8 cellular contexts compared by ENCODE assay signal in genomic region chr12:57089259-57090245, GRCh38. TPM values are rescaled to one million over a fixed set of nuclear protein-coding genes. Genes with fewer than 3 reads are reported as not detected.
DNase-seq lines count a peak whose midpoint lies in the region; ATAC-seq, FAIRE-seq and TF ChIP-seq lines count a peak whose summit lies in the region.
"Had no signal": no experiment of that assay in that cellular context is flagged by ENCODE, and none has a peak within 500 bp of the region (broad histone marks: within the 10 kb centered on the region; RNA-seq: fewer than 3 reads in every experiment).

No MANE protein-coding gene starts in this region.

- H3K36me3 ChIP-seq in HAP-1 (replicated peaks) (peaks cover 16% of the 10 kb centered on the region), adrenal gland (replicated peaks in 1 of 2) (peaks cover 0 to 28% of the 10 kb centered on the region in 2 donors), cardiac muscle cell (peaks cover 9% of the 10 kb centered on the region), pancreas (no peaks in the 10 kb centered on the region)

- DNase-seq in HAP-1 (ENCODE audit: low spot score in 2 of 2): peak; percentile 42 to 84
- peak; percentile 79 for DNase-seq in RPMI7951 (ENCODE audit: low read depth)
- DNase-seq in adrenal gland: peak; percentile 71 to 89 (median 79)
- DNase-seq in cardiac muscle cell (ENCODE audit: low read depth in 1 of 2, low spot score in 1 of 2): peak; percentile 67 to 84
- DNase-seq in pancreas: peak; percentile 46 to 70 (median 67)
- DNase-seq in NK-92 (lab: John Stamatoyannopoulos, UW; ENCODE audit: unreplicated experiment): no peak

- H3K27me3 ChIP-seq in HAP-1 (ENCODE audit: low read depth) (no peaks in the 10 kb centered on the region), adrenal gland (no peaks in the 10 kb centered on the region), cardiac muscle cell (no peaks in the 10 kb centered on the region), pancreas (no peaks in the 10 kb centered on the region)

- TF ChIP-seq CTCF in adrenal gland (IDR thresholded peaks at IDR 0.05) (no peak), cardiac muscle cell (IDR thresholded peaks at IDR 0.05; ENCODE audit: low read depth, low read length) (no peak), pancreas (IDR thresholded peaks at IDR 0.05) (no peak)

- H3K4me3 ChIP-seq in HAP-1 (peak overlapping the region; percentile 69), adrenal gland (peak overlapping the region; percentile 36 to 64 (median 54)), cardiac muscle cell (peak overlapping the region; percentile 52), pancreas (peak overlapping the region; percentile 59 to 89 (median 74))

- FAIRE-seq in pancreas (lab: Jason Lieb, UNC): no peak
- FAIRE-seq: islet of Langerhans had no signal

- peak in 1 of 2 donors; percentile 60 for TF ChIP-seq POLR2A in adrenal gland (IDR thresholded peaks at IDR 0.05)

- peak overlapping the region in 4 of 5 donors; percentile 79 to 99 (median 98) for H3K27ac ChIP-seq in adrenal gland
- peak overlapping the region; percentile 92 for H3K27ac ChIP-seq in cardiac muscle cell
- H3K27ac ChIP-seq in pancreas: peak overlapping the region; percentile 26 to 98 (median 70)

- 0 to 2% (median 1%) methylated on average over 34 to 47 of the region's 47 CpGs for WGBS in adrenal gland, 4 donors
- 6 to 8% methylated on average over 42 to 47 of the region's 47 CpGs for WGBS in pancreas, 2 donors

- peaks cover 18% of the 10 kb centered on the region for H3K4me1 ChIP-seq in HAP-1
- H3K4me1 ChIP-seq in adrenal gland (replicated peaks in 1 of 2): peaks cover 13 to 46% of the 10 kb centered on the region in 2 donors
- peaks cover 17% of the 10 kb centered on the region for H3K4me1 ChIP-seq in cardiac muscle cell (ENCODE audit: low read depth)
- H3K4me1 ChIP-seq in pancreas: peaks cover 0 to 6% (median 0%) of the 10 kb centered on the region in 3 donors

- ATAC-seq in pancreas (no peak), GM21390 (IDR thresholded peaks at IDR 0.05; ENCODE audit: unreplicated experiment) (no peak)

- in situ Hi-C loops in HAP-1 (cut with MboI; ENCODE audit: low sequenced_read_pairs): no loop called here

- H3K9me3 ChIP-seq in HAP-1 (no peaks in the 10 kb centered on the region), adrenal gland (replicated peaks in 1 of 3) (no peaks in the 10 kb centered on the region), cardiac muscle cell (ENCODE audit: low read depth) (no peaks in the 10 kb centered on the region), pancreas (no peaks in the 10 kb centered on the region)

- intact Hi-C loops in adrenal gland (cut with DNase I) (loop anchor here in 1 of 2 donors (2.0 kb wide), 1 partner anchor 21 kb away; the partner anchor contains the start of gene STAT6), pancreas (cut with DNase I) (no loop called here)

RNA-seq across cellular contexts. Expression of gene NAB2, which starts 0.6 kb away (rescaled TPM):
- 10.9 and 17.6 TPM in 2 replicates for total RNA-seq in RPMI7951 (2014; rRNA removed; shearing (Covaris generic))
- total RNA-seq in adrenal gland (10 to 100 TPM; 16.8 to 36.0 (median 18.7) TPM), cardiac muscle cell (30.8 and 35.0 TPM in 2 replicates), pancreas (10 to 100 TPM in 1 of 6 donors, 1 to 10 TPM in 5; 2.1 to 12.9 (median 4.6) TPM)
- polyA plus RNA-seq in adrenal gland (10 to 100 TPM in 2 of 3 donors, 1 to 10 TPM in 1; 9.4 to 64.6 (median 56.9) TPM), cardiac muscle cell (11.9 and 14.7 TPM in 2 replicates), pancreas (10 to 100 TPM in 1 of 2 donors, 1 to 10 TPM in 1; 5.8 to 21.3 TPM)

RNA-seq across cellular contexts. Expression of gene NEMP1, which starts 11.0 kb away (rescaled TPM):
- total RNA-seq in RPMI7951 (2014; rRNA removed; shearing (Covaris generic)): 27.9 and 30.4 TPM in 2 replicates
- total RNA-seq in adrenal gland (10 to 100 TPM in 3 of 8 donors, 1 to 10 TPM in 5; 5.8 to 16.4 (median 8.8) TPM), cardiac muscle cell (4.4 and 8.8 TPM in 2 replicates), pancreas (1 to 10 TPM; 3.2 to 5.7 (median 4.0) TPM)
- polyA plus RNA-seq in adrenal gland (1 to 10 TPM; 2.7 to 5.7 (median 3.1) TPM), cardiac muscle cell (5.8 and 6.6 TPM in 2 replicates), pancreas (1 to 10 TPM; 1.1 to 2.4 TPM)

RNA-seq across cellular contexts. Expression of gene STAT6, which starts 21.6 kb away (rescaled TPM):
- total RNA-seq in RPMI7951 (2014; rRNA removed; shearing (Covaris generic)): 29.4 and 33.0 TPM in 2 replicates
- total RNA-seq in adrenal gland (100 to 1,000 TPM; 109 to 227 (median 155) TPM), cardiac muscle cell (34.6 and 53.0 TPM in 2 replicates), pancreas (100 to 1,000 TPM in 1 of 6 donors, 10 to 100 TPM in 5; 31.0 to 116 (median 51.9) TPM)
- polyA plus RNA-seq in adrenal gland (100 to 1,000 TPM; 102 to 321 (median 177) TPM), cardiac muscle cell (37.2 and 45.9 TPM in 2 replicates), pancreas (100 to 1,000 TPM; 137 to 141 TPM)

RNA-seq across cellular contexts. Expression of gene LRP1, which starts 38.7 kb away (rescaled TPM):
- total RNA-seq in RPMI7951 (2014; rRNA removed; shearing (Covaris generic)): 28.8 and 31.6 TPM in 2 replicates
- total RNA-seq in adrenal gland: 100 to 1,000 TPM; 126 to 307 (median 179) TPM
- 10 to 100 TPM; 21.2 to 81.0 (median 59.2) TPM for polyA plus RNA-seq in adrenal gland
- 37.1 and 77.5 TPM in 2 replicates for total RNA-seq in cardiac muscle cell
- polyA plus RNA-seq in cardiac muscle cell: 28.3 and 28.5 TPM in 2 replicates
- total RNA-seq in pancreas: 10 to 100 TPM; 19.2 to 89.4 (median 38.5) TPM
- 10 to 100 TPM; 12.2 to 15.7 TPM for polyA plus RNA-seq in pancreas

RNA-seq across cellular contexts. Expression of gene MYO1A, which starts 39.6 kb away (rescaled TPM):
- total RNA-seq in RPMI7951 (2014; rRNA removed; shearing (Covaris generic)): not detected in 2 replicates
- 1 to 10 TPM in 3 of 8 donors, under 1 TPM in 4, not detected in 1; under 0.01 to 1.6 (median 0.53) TPM for total RNA-seq in adrenal gland
- under 1 TPM; 0.46 to 0.88 (median 0.64) TPM for polyA plus RNA-seq in adrenal gland
- total RNA-seq in cardiac muscle cell: not detected in 2 replicates
- polyA plus RNA-seq in cardiac muscle cell: 1.5 TPM in 1 of 2 replicates, not detected in the other
- total RNA-seq in pancreas: under 1 TPM in 5 of 6 donors, not detected in 1; 0.22 to 0.65 (median 0.47) TPM
- under 1 TPM; 0.15 to 0.47 TPM for polyA plus RNA-seq in pancreas
